8 cellular contexts compared by ENCODE assay signal in the genomic region with DNA sequence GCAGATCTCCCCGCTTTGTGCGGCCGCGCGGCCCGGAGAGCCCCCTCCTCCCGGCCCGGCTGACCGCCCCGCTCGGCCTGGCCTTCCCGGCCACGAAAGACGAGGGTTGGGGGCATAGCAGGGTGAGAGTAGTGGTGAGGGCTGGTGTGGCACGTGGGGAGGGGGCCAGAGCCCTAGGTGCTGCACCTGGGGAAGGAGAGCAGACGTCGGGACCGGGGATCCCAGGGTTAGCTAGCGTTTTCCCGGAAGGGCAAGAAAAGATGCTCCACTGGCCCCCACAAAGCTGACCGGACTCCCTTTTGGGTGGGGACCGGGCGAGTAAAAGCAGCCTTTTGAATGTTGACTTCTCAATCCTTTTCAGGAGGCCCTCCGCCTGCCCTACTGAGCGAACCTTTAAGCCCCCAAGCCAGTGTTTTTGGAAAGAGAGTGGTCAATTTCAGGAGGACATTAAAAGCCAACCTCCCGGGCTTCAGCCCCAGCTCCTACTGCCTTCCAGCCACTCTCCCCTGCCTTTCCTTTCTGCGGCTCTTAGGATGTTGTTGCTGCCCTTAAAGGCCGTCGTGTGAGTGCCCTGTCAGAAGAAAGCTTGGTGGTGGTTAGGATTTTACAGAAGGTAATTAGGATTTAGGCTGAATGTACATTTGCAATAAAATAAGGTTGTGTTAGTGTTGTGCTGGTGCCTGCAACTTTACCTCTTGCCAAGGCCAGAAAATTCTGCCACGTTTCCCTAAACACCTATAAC. TPM values are rescaled to one million over a fixed set of nuclear protein-coding genes. Genes with fewer than 3 reads are reported as not detected.
DNase-seq lines count a peak whose midpoint lies in the region; ATAC-seq and TF ChIP-seq lines count a peak whose summit lies in the region.

No MANE protein-coding gene starts in this region.

- POLR2A ChIA-PET in HEK293 (lab: Yijun Ruan, JAX): interaction anchor here (1.1 kb wide), 2 partner anchors 107 to 251 kb away, joined by 3 read pairs; no protein-coding TSS in a partner anchor

- H3K36me3 Mint-ChIP-seq in glutamatergic neuron (ENCODE audit: unreplicated experiment): no peaks in the 10 kb centered on the region

- peak; percentile 8 for DNase-seq in T-helper 9 cell
- DNase-seq in glutamatergic neuron: no peak
- DNase-seq in skeletal muscle cell (ENCODE audit: low read depth): no peak
- DNase-seq in amniotic stem cell (lab: John Stamatoyannopoulos, UW): no peak
- no peak for DNase-seq in ecto neural progenitor cell (ENCODE audit: low spot score)

- H3K4me1 Mint-ChIP-seq in glutamatergic neuron (ENCODE audit: low read depth, unreplicated experiment): peaks cover 23% of the 10 kb centered on the region

- H3K4me3 Mint-ChIP-seq in glutamatergic neuron (ENCODE audit: unreplicated experiment): peak overlapping the region; percentile 75

- H3K27ac Mint-ChIP-seq in glutamatergic neuron (ENCODE audit: unreplicated experiment): peak overlapping the region; percentile 68

- ATAC-seq in HG02571 (IDR thresholded peaks at IDR 0.05; ENCODE audit: unreplicated experiment) (no peak), HG03571 (IDR thresholded peaks at IDR 0.05; ENCODE audit: unreplicated experiment) (no peak)

- H3K9me3 ChIP-seq in HEK293 (ENCODE audit: control insufficient read depth, insufficient read depth, low read depth, low read length): no peaks in the 10 kb centered on the region

- TF ChIP-seq CTCF in HEK293 (tag by site-specific recombination; IDR thresholded peaks at IDR 0.05) (no peak), glutamatergic neuron (IDR thresholded peaks at IDR 0.05; ENCODE audit: partially characterized antibody, unreplicated experiment) (no peak)

- H3K36me3 ChIP-seq in HEK293 (ENCODE audit: control insufficient read depth in 2 of 2, insufficient read depth in 1 of 2, low read length in 2 of 2): no peaks in the 10 kb centered on the region

- no peaks in the 10 kb centered on the region; the same call in 1 of the 2 replicates for H3K4me1 ChIP-seq in HEK293 (ENCODE audit: control insufficient read depth, insufficient read depth, low read length)

- H3K27me3 Mint-ChIP-seq in glutamatergic neuron (ENCODE audit: unreplicated experiment): peaks cover 12% of the 10 kb centered on the region

- peak overlapping the region; percentile 55; the same call in 1 of the 2 replicates for H3K27ac ChIP-seq in HEK293 (ENCODE audit: extremely low read depth, low read depth, low read length)

- CTCF ChIA-PET in HEK293 (lab: Yijun Ruan, JAX): interaction anchor here (0.7 to 2.7 kb wide), 4 partner anchors 86 to 357 kb away, joined by 3 to 18 read pairs (median 4); no protein-coding TSS in a partner anchor

- peaks cover 17% of the 10 kb centered on the region for H3K9me3 Mint-ChIP-seq in glutamatergic neuron (ENCODE audit: unreplicated experiment)

- H3K4me3 ChIP-seq in HEK293 (ENCODE audit: low read depth, low read length) (peak overlapping the region; percentile 82), skeletal muscle cell (ENCODE audit: low read depth, low read length) (peak overlapping the region; percentile 66)

TF ChIP-seq in HEK293, 187 proteins besides CTCF, POLR2A, EP300 and RAD21 (continues in another document):
- TF ChIP-seq, protein P1, sequence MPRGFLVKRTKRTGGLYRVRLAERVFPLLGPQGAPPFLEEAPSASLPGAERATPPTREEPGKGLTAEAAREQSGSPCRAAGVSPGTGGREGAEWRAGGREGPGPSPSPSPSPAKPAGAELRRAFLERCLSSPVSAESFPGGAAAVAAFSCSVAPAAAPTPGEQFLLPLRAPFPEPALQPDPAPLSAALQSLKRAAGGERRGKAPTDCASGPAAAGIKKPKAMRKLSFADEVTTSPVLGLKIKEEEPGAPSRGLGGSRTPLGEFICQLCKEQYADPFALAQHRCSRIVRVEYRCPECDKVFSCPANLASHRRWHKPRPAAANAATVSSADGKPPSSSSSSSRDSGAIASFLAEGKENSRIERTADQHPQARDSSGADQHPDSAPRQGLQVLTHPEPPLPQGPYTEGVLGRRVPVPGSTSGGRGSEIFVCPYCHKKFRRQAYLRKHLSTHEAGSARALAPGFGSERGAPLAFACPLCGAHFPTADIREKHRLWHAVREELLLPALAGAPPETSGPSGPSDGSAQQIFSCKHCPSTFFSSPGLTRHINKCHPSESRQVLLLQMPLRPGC (tag by site-specific recombination; IDR thresholded peaks at IDR 0.05): 0 out of 2 replicates have a peak, but pooled peaks have one; percentile 3
- TF ChIP-seq, protein P2, sequence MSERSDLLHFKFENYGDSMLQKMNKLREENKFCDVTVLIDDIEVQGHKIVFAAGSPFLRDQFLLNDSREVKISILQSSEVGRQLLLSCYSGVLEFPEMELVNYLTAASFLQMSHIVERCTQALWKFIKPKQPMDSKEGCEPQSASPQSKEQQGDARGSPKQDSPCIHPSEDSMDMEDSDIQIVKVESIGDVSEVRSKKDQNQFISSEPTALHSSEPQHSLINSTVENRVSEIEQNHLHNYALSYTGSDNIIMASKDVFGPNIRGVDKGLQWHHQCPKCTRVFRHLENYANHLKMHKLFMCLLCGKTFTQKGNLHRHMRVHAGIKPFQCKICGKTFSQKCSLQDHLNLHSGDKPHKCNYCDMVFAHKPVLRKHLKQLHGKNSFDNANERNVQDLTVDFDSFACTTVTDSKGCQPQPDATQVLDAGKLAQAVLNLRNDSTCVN (tag by site-specific recombination; optimal IDR thresholded peaks at IDR 0.05): peak; percentile 26
- 0 out of 2 replicates have a peak, but pooled peaks have one; percentile 22 for TF ChIP-seq ZBTB48 (tag by site-specific recombination; IDR thresholded peaks at IDR 0.05)
- TF ChIP-seq ZNF341 (tag by site-specific recombination; IDR thresholded peaks at IDR 0.05; ENCODE audit: low read depth): peak; percentile 42; the same call in 1 of the 2 replicates
- TF ChIP-seq SCRT1 (tag by site-specific recombination; IDR thresholded peaks at IDR 0.05; ENCODE audit: borderline replicate concordance): no peak
- TF ChIP-seq, protein P3, sequence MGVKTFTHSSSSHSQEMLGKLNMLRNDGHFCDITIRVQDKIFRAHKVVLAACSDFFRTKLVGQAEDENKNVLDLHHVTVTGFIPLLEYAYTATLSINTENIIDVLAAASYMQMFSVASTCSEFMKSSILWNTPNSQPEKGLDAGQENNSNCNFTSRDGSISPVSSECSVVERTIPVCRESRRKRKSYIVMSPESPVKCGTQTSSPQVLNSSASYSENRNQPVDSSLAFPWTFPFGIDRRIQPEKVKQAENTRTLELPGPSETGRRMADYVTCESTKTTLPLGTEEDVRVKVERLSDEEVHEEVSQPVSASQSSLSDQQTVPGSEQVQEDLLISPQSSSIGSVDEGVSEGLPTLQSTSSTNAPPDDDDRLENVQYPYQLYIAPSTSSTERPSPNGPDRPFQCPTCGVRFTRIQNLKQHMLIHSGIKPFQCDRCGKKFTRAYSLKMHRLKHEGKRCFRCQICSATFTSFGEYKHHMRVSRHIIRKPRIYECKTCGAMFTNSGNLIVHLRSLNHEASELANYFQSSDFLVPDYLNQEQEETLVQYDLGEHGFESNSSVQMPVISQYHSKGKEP (tag by site-specific recombination; IDR thresholded peaks at IDR 0.05): no peak
- TF ChIP-seq KLF7 (tag by site-specific recombination; IDR thresholded peaks at IDR 0.05; ENCODE audit: borderline replicate concordance): no peak
- TF ChIP-seq, protein P4, sequence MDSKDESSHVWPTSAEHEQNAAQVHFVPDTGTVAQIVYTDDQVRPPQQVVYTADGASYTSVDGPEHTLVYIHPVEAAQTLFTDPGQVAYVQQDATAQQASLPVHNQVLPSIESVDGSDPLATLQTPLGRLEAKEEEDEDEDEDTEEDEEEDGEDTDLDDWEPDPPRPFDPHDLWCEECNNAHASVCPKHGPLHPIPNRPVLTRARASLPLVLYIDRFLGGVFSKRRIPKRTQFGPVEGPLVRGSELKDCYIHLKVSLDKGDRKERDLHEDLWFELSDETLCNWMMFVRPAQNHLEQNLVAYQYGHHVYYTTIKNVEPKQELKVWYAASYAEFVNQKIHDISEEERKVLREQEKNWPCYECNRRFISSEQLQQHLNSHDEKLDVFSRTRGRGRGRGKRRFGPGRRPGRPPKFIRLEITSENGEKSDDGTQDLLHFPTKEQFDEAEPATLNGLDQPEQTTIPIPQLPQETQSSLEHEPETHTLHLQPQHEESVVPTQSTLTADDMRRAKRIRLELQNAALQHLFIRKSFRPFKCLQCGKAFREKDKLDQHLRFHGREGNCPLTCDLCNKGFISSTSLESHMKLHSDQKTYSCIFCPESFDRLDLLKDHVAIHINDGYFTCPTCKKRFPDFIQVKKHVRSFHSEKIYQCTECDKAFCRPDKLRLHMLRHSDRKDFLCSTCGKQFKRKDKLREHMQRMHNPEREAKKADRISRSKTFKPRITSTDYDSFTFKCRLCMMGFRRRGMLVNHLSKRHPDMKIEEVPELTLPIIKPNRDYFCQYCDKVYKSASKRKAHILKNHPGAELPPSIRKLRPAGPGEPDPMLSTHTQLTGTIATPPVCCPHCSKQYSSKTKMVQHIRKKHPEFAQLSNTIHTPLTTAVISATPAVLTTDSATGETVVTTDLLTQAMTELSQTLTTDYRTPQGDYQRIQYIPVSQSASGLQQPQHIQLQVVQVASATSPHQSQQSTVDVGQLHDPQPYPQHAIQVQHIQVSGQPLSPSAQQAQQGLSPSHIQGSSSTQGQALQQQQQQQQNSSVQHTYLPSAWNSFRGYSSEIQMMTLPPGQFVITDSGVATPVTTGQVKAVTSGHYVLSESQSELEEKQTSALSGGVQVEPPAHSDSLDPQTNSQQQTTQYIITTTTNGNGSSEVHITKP (tag by site-specific recombination; IDR thresholded peaks at IDR 0.05): peak; percentile 33; the same call in 1 of the 2 replicates
- 0 out of 2 replicates have a peak, but pooled peaks have one; percentile 52 for TF ChIP-seq TRIM28 (IDR thresholded peaks at IDR 0.05; ENCODE audit: borderline replicate concordance, low read length)
- TF ChIP-seq ZNF335 (tag by site-specific recombination; conservative IDR thresholded peaks at IDR 0.05): peak; percentile 83
- TF ChIP-seq, protein P5, sequence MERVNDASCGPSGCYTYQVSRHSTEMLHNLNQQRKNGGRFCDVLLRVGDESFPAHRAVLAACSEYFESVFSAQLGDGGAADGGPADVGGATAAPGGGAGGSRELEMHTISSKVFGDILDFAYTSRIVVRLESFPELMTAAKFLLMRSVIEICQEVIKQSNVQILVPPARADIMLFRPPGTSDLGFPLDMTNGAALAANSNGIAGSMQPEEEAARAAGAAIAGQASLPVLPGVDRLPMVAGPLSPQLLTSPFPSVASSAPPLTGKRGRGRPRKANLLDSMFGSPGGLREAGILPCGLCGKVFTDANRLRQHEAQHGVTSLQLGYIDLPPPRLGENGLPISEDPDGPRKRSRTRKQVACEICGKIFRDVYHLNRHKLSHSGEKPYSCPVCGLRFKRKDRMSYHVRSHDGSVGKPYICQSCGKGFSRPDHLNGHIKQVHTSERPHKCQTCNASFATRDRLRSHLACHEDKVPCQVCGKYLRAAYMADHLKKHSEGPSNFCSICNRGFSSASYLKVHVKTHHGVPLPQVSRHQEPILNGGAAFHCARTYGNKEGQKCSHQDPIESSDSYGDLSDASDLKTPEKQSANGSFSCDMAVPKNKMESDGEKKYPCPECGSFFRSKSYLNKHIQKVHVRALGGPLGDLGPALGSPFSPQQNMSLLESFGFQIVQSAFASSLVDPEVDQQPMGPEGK (tag by site-specific recombination; IDR thresholded peaks at IDR 0.05): peak; percentile 72

RNA-seq across cellular contexts. Expression of a gene that starts 0.7 kb away (rescaled TPM):
- total RNA-seq in glutamatergic neuron (ENCODE audit: unreplicated experiment): 96.4 TPM
